11 cellular contexts compared by ENCODE assay signal in the genomic region with DNA sequence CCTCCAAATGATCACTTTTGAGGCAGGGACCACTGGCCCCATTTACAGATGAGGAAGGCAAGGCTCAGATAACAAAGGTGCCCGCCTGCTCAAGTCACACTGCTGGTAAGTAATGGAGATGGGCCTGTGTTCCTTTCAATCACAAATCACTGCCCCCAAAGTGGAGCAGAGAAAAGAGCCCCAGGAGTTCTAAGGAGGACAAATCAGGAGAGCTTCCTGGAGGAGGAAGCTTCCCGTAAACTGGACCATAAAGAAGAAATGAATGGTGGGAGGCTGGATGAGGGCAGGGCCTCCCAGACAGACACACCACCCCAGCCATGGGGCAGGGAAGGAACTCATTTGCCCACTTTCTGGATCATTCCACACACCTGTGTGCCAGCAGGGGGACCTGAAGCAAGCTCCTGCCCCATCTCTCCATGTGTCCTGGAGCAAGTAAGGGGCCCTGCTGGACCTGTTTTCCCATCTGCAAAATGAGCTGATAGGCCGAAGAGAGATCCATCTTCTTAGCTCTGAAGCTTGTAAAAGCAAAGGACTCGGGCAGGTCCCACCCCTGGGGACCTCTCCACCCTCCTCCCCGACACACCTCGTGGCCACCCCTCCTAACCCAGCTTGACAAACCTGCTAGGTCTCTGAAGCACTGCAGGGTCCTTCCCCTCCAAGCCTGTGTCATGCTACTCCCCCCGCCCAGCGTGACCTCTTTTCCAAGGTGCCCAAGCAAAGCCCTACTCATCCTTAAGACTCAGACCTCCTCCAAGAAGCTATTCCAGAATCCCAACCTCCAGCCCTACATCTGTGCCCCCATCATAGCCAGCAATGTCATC. TPM values are rescaled to one million over a fixed set of nuclear protein-coding genes. Genes with fewer than 3 reads are reported as not detected.
DNase-seq lines count a peak whose midpoint lies in the region; ATAC-seq, FAIRE-seq and TF ChIP-seq lines count a peak whose summit lies in the region.
"Had no signal": no experiment of that assay in that cellular context is flagged by ENCODE, and none has a peak within 500 bp of the region (broad histone marks: within the 10 kb centered on the region; RNA-seq: fewer than 3 reads in every experiment).

No MANE protein-coding gene starts in this region.

- H3K4me3 Mint-ChIP-seq in activated T-helper 2 cell treated with anti-CD3 and anti-CD28 coated beads, Interferon-gamma antibody, Interleukin-2, Interleukin-4, amounts not matched to agents 10 μg/mL and 5 μg/mL and 100 μg/mL, durations not matched to agents 14 hours and 24 hours and 36 hours (ENCODE audit: low read depth), result no peak overlapping the region
- peak overlapping the region; percentile 70 for H3K4me3 Mint-ChIP-seq in natural killer cell treated with Interleukin-12 subunit alpha and Interleukin-12 subunit beta and Interleukin-15 and Interleukin-18, amount 100 ng/mL, for 72 hours
- H3K4me3 Mint-ChIP-seq in endothelial cell (ENCODE audit: unreplicated experiment), result no peak overlapping the region

- peak overlapping the region; percentile 94 for H3K4me2 ChIP-seq in DOHH2 (ENCODE audit: low read length)

- no peaks in the 10 kb centered on the region for H3K9me3 ChIP-seq in DOHH2 (ENCODE audit: control insufficient read depth, insufficient read depth, low read length)
- H3K9me3 ChIP-seq in right atrium auricular region, result no peaks in the 10 kb centered on the region
- H3K9me3 ChIP-seq in sigmoid colon, result no peaks in the 10 kb centered on the region
- H3K9me3 ChIP-seq: psoas muscle had no signal

- peak; percentile 69 for FAIRE-seq in GM19239 (lab: Jason Lieb, UNC)

- intact Hi-C loops in activated T-helper 2 cell treated with anti-CD3 and anti-CD28 coated beads, Interferon-gamma antibody, Interleukin-2, Interleukin-4, amounts not matched to agents 10 μg/mL and 5 μg/mL and 100 μg/mL, durations not matched to agents 14 hours and 24 hours and 36 hours (cut with micrococcal nuclease), result loop anchor here (10.0 kb wide), 1 partner anchor 303 kb away; no protein-coding TSS in a partner anchor
- intact Hi-C loops in sigmoid colon (cut with DNase I), result no loop called here

- H3K27ac ChIP-seq in DOHH2 (ENCODE audit: low read depth, low read length) (peak overlapping the region; percentile 99), right atrium auricular region (no peak overlapping the region), sigmoid colon (no peak overlapping the region)
- H3K27ac ChIP-seq: psoas muscle had no signal

- H3K4me3 ChIP-seq in DOHH2 (ENCODE audit: low read length) (peak overlapping the region; percentile 95), right atrium auricular region (no peak overlapping the region), sigmoid colon (no peak overlapping the region)
- H3K4me3 ChIP-seq: psoas muscle had no signal

- peaks cover 68% of the 10 kb centered on the region for H3F3A ChIP-seq in DOHH2 (ENCODE audit: control insufficient read depth, insufficient read depth)

- H3K4me1 ChIP-seq in DOHH2 (ENCODE audit: control insufficient read depth, low read length) (peaks cover 91% of the 10 kb centered on the region), right atrium auricular region (no peaks in the 10 kb centered on the region), sigmoid colon (no peaks in the 10 kb centered on the region)

- H3K9me2 ChIP-seq in DOHH2 (replicated peaks; ENCODE audit: control insufficient read depth, low read length), result no peaks in the 10 kb centered on the region

- H3K27ac Mint-ChIP-seq in activated T-helper 2 cell treated with anti-CD3 and anti-CD28 coated beads, Interferon-gamma antibody, Interleukin-2, Interleukin-4, amounts not matched to agents 10 μg/mL and 5 μg/mL and 100 μg/mL, durations not matched to agents 14 hours and 24 hours and 36 hours, result peak overlapping the region; percentile 62
- peak overlapping the region; percentile 98 to 100 for H3K27ac Mint-ChIP-seq in natural killer cell treated with Interleukin-12 subunit alpha and Interleukin-12 subunit beta and Interleukin-15 and Interleukin-18, amount 100 ng/mL, for 72 hours
- H3K27ac Mint-ChIP-seq in endothelial cell (ENCODE audit: unreplicated experiment), result no peak overlapping the region

- peaks cover 83% of the 10 kb centered on the region for H3K4me1 Mint-ChIP-seq in activated T-helper 2 cell treated with anti-CD3 and anti-CD28 coated beads, Interferon-gamma antibody, Interleukin-2, Interleukin-4, amounts not matched to agents 10 μg/mL and 5 μg/mL and 100 μg/mL, durations not matched to agents 14 hours and 24 hours and 36 hours (ENCODE audit: low read depth)
- H3K4me1 Mint-ChIP-seq in natural killer cell treated with Interleukin-12 subunit alpha and Interleukin-12 subunit beta and Interleukin-15 and Interleukin-18, amount 100 ng/mL, for 72 hours (ENCODE audit: low read depth in 2 of 2), result peaks cover 86 to 87% of the 10 kb centered on the region in 2 donors
- peaks cover 47% of the 10 kb centered on the region for H3K4me1 Mint-ChIP-seq in endothelial cell (ENCODE audit: unreplicated experiment)

- H3K27me3 ChIP-seq in DOHH2 (ENCODE audit: control insufficient read depth, low read length), result no peaks in the 10 kb centered on the region
- no peaks in the 10 kb centered on the region for H3K27me3 ChIP-seq in right atrium auricular region
- H3K27me3 ChIP-seq in sigmoid colon, result no peaks in the 10 kb centered on the region

- peaks cover 20% of the 10 kb centered on the region; the same call in 1 of the 2 replicates for H4K20me1 ChIP-seq in DOHH2 (ENCODE audit: control insufficient read depth, insufficient read depth, low read depth, low read length)

- peaks cover 73% of the 10 kb centered on the region for H3K36me3 Mint-ChIP-seq in activated T-helper 2 cell treated with anti-CD3 and anti-CD28 coated beads, Interferon-gamma antibody, Interleukin-2, Interleukin-4, amounts not matched to agents 10 μg/mL and 5 μg/mL and 100 μg/mL, durations not matched to agents 14 hours and 24 hours and 36 hours (ENCODE audit: low read depth)
- H3K36me3 Mint-ChIP-seq in natural killer cell treated with Interleukin-12 subunit alpha and Interleukin-12 subunit beta and Interleukin-15 and Interleukin-18, amount 100 ng/mL, for 72 hours, result peaks cover 2% of the 10 kb centered on the region
- peaks cover 7% of the 10 kb centered on the region for H3K36me3 Mint-ChIP-seq in endothelial cell (ENCODE audit: low read depth, unreplicated experiment)

- H3K36me3 ChIP-seq in DOHH2 (ENCODE audit: control insufficient read depth, low read length) (peaks cover 81% of the 10 kb centered on the region), right atrium auricular region (no peaks in the 10 kb centered on the region), sigmoid colon (no peaks in the 10 kb centered on the region)

- no peak for ATAC-seq in natural killer cell treated with Interleukin-12 subunit alpha and Interleukin-12 subunit beta and Interleukin-15 and Interleukin-18, amount 100 ng/mL, for 72 hours
- ATAC-seq: psoas muscle had no signal

- no peaks in the 10 kb centered on the region for H3K27me3 Mint-ChIP-seq in activated T-helper 2 cell treated with anti-CD3 and anti-CD28 coated beads, Interferon-gamma antibody, Interleukin-2, Interleukin-4, amounts not matched to agents 10 μg/mL and 5 μg/mL and 100 μg/mL, durations not matched to agents 14 hours and 24 hours and 36 hours (ENCODE audit: low read depth)
- no peaks in the 10 kb centered on the region for H3K27me3 Mint-ChIP-seq in natural killer cell treated with Interleukin-12 subunit alpha and Interleukin-12 subunit beta and Interleukin-15 and Interleukin-18, amount 100 ng/mL, for 72 hours
- H3K27me3 Mint-ChIP-seq in endothelial cell (ENCODE audit: unreplicated experiment), result peaks cover 8% of the 10 kb centered on the region

- peaks cover 96% of the 10 kb centered on the region for H3K79me2 ChIP-seq in DOHH2 (ENCODE audit: control insufficient read depth, low read length)

- no peak for TF ChIP-seq EP300 in sigmoid colon (IDR thresholded peaks at IDR 0.05)

- TF ChIP-seq POLR2A in sigmoid colon (IDR thresholded peaks at IDR 0.05), result no peak

- DNase-seq in GM19239 (ENCODE audit: insufficient read length, low spot score) (no peak), right atrium auricular region (ENCODE audit: low spot score) (no peak), endothelial cell (ENCODE audit: low spot score) (no peak), sigmoid colon (no peak)
- DNase-seq in activated T-helper 2 cell treated with anti-CD3 and anti-CD28 coated beads, Interferon-gamma antibody, Interleukin-2, Interleukin-4, amounts not matched to agents 10 μg/mL and 5 μg/mL and 100 μg/mL, durations not matched to agents 14 hours and 24 hours and 36 hours (ENCODE audit: low spot score), result no peak
- no peak for DNase-seq in natural killer cell treated with Interleukin-12 subunit alpha and Interleukin-12 subunit beta and Interleukin-15 and Interleukin-18, amount 100 ng/mL, for 72 hours (ENCODE audit: low spot score)
- DNase-seq in activated effector memory CD4-positive, alpha-beta T cell treated with anti-CD3 and anti-CD28 coated beads, Interleukin-2, amount 50 U/mL, for 16 hours, result no peak
- DNase-seq: activated effector memory CD4-positive, alpha-beta T cell treated with Interleukin-2 at 50 U/mL for 16 hours; psoas muscle; stimulated activated CD4-positive, alpha-beta T cell treated with anti-CD3 and anti-CD28 coated beads, Interleukin-4, amount 100 ng/mL, for 24 hours had no signal

- 64 to 79% methylated on average over 8 of the region's 8 CpGs for WGBS in sigmoid colon, 2 donors

- no peaks in the 10 kb centered on the region for H3K9me3 Mint-ChIP-seq in activated T-helper 2 cell treated with anti-CD3 and anti-CD28 coated beads, Interferon-gamma antibody, Interleukin-2, Interleukin-4, amounts not matched to agents 10 μg/mL and 5 μg/mL and 100 μg/mL, durations not matched to agents 14 hours and 24 hours and 36 hours
- H3K9me3 Mint-ChIP-seq in natural killer cell treated with Interleukin-12 subunit alpha and Interleukin-12 subunit beta and Interleukin-15 and Interleukin-18, amount 100 ng/mL, for 72 hours, result no peaks in the 10 kb centered on the region
- no peaks in the 10 kb centered on the region for H3K9me3 Mint-ChIP-seq in endothelial cell (ENCODE audit: unreplicated experiment)

- TF ChIP-seq CTCF in DOHH2 (IDR thresholded peaks at IDR 0.05; ENCODE audit: low read depth, low read length, poor library complexity, severe bottlenecking) (no peak), right atrium auricular region (IDR thresholded peaks at IDR 0.05) (no peak), endothelial cell (IDR thresholded peaks at IDR 0.05; ENCODE audit: unreplicated experiment) (no peak), sigmoid colon (IDR thresholded peaks at IDR 0.05) (no peak)

RNA-seq across cellular contexts. Expression of a gene that starts 5.5 kb away (rescaled TPM):
- total RNA-seq in activated T-helper 2 cell treated with anti-CD3 and anti-CD28 coated beads, Interferon-gamma antibody, Interleukin-2, Interleukin-4, amounts not matched to agents 10 μg/mL and 5 μg/mL and 100 μg/mL, durations not matched to agents 14 hours and 24 hours and 36 hours, result 184 and 189 TPM in 2 replicates
- total RNA-seq in natural killer cell treated with Interleukin-12 subunit alpha and Interleukin-12 subunit beta and Interleukin-15 and Interleukin-18, amount 100 ng/mL, for 72 hours, result 100 to 1,000 TPM; 150 to 153 TPM
- total RNA-seq in right atrium auricular region (10 to 100 TPM; 17.4 to 62.8 TPM), endothelial cell (ENCODE audit: unreplicated experiment) (80.5 TPM), sigmoid colon (10 to 100 TPM; 30.2 to 49.6 (median 42.8) TPM)
- 100 to 1,000 TPM in 2 of 3 donors, 10 to 100 TPM in 1; 35.4 to 219 (median 132) TPM for polyA plus RNA-seq in sigmoid colon

RNA-seq across cellular contexts. Expression of a gene that starts 28.7 kb away (rescaled TPM):
- 0.21 and 0.44 TPM in 2 replicates for total RNA-seq in activated T-helper 2 cell treated with anti-CD3 and anti-CD28 coated beads, Interferon-gamma antibody, Interleukin-2, Interleukin-4, amounts not matched to agents 10 μg/mL and 5 μg/mL and 100 μg/mL, durations not matched to agents 14 hours and 24 hours and 36 hours
- 1 to 10 TPM in 1 of 2 donors, under 1 TPM in 1; 0.31 to 1.1 TPM for total RNA-seq in natural killer cell treated with Interleukin-12 subunit alpha and Interleukin-12 subunit beta and Interleukin-15 and Interleukin-18, amount 100 ng/mL, for 72 hours
- total RNA-seq in right atrium auricular region (not detected), endothelial cell (ENCODE audit: unreplicated experiment) (1.7 TPM), sigmoid colon (under 1 TPM in 2 of 4 donors, not detected in 2; 0.36 to 0.54 TPM)
- polyA plus RNA-seq in sigmoid colon, result under 1 TPM in 1 of 3 donors, not detected in 2; 0.09 TPM
- total RNA-seq: psoas muscle had no signal
